Comparison of ENCODE assay signal across 1 cellular context in the genomic region with DNA sequence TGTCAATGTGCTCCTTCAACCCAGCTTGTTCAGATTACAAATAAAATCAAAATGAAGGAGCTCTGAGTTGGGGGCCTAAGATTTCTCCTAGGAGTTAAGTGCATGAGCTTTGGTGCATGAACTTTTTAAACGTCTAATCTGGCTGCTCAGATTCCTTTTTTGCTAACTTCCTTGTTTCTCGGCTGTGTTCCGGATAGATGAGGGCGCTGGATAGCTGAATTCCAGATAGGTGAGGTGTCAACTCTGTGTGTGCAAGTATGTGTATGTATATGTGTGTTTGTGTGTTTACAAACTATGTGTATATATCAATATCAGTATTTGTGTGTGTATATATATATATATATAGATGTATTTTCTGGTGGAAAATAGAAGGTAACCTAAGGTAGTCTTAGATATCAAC.
TF ChIP-seq lines count a peak whose summit lies in the region.

No MANE protein-coding gene starts in this region.

TF ChIP-seq in WTC11, 78 proteins besides CTCF, POLR2A, EP300 and RAD21 (continued from another document):
- TF ChIP-seq, protein P1, sequence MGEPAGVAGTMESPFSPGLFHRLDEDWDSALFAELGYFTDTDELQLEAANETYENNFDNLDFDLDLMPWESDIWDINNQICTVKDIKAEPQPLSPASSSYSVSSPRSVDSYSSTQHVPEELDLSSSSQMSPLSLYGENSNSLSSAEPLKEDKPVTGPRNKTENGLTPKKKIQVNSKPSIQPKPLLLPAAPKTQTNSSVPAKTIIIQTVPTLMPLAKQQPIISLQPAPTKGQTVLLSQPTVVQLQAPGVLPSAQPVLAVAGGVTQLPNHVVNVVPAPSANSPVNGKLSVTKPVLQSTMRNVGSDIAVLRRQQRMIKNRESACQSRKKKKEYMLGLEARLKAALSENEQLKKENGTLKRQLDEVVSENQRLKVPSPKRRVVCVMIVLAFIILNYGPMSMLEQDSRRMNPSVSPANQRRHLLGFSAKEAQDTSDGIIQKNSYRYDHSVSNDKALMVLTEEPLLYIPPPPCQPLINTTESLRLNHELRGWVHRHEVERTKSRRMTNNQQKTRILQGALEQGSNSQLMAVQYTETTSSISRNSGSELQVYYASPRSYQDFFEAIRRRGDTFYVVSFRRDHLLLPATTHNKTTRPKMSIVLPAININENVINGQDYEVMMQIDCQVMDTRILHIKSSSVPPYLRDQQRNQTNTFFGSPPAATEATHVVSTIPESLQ (CRISPR knock-in tag; IDR thresholded peaks at IDR 0.05) = no peak
- TF ChIP-seq TEAD4 (CRISPR knock-in tag; IDR thresholded peaks at IDR 0.05) = no peak
TF ChIP-seq in WTC11: peak in this region for 0.
